Comparison of ENCODE assay signal across 8 cellular contexts in the genomic region with DNA sequence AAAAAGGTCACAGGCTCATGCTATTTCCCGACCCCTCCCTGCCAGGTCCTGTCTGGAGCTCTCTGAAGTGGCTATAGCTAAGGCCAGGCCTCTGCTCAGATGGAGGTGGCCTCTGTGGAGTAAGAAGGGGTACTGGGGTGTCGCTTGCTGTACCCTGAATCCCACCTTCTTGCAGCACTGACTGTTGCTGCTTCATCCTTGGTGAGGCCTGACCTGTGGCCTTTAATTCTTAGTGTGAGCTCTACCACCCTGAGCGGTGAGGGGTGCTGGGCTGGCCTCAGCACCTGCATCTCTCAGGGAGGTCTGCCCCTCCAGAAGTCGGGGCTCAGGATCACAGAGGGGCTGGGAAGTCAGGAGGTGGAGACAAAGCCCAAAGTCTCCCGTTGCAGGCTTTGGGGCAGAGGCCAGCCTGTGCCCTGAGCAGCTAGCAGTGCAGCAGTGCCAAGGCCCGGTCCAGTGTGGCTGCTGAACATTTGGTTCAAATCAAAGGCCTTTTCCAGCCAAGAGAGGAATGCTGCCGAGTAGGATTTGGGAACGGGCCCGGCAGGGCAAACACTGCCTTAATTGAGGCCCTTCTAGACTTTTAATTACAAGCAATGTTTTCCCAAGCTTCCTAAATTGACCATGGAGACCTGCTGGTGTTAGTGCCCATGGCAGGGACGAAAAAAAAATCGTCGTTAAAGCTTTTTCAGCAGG.
DNase-seq lines count a peak whose midpoint lies in the region; ATAC-seq, FAIRE-seq and TF ChIP-seq lines count a peak whose summit lies in the region.

No MANE protein-coding gene starts in this region.

- DNase-seq in IMR-90 (no peak), caudate nucleus (lab: John Stamatoyannopoulos, UW) (peak in 50 of 61 donors; percentile 7 to 89 (median 42)), HepG2 (ENCODE audit: low spot score) (peak; percentile 34), COR-L47 (lab: John Stamatoyannopoulos, UW) (no peak)

- dilution Hi-C loops in IMR-90 (cut with HindIII; ENCODE audit: low sequenced_read_pairs, unreplicated experiment) = no loop called here

- H3K9me1 ChIP-seq in IMR-90 (ENCODE audit: insufficient read depth, low read length) = peaks cover 20% of the 10 kb centered on the region

- in situ Hi-C loops in IMR-90 (cut with MboI; ENCODE audit: low sequenced_read_pairs) = no loop called here
- in situ Hi-C loops in HepG2 (cut with HindIII; ENCODE audit: extremely low pct_ligation_motif_present, low pct_unique_long_range_greater_than_20kb) = loop anchor here (5.0 kb wide), 2 partner anchors 69 to 301 kb away; a partner anchor contains a TSS

- no peak for TF ChIP-seq CTCF in IMR-90 (conservative IDR thresholded peaks at IDR 0.05; ENCODE audit: low read depth, low read length)
- no peak for TF ChIP-seq CTCF in HepG2 (CRISPR knock-in tag; IDR thresholded peaks at IDR 0.05)

- H2BK15ac ChIP-seq in IMR-90 (ENCODE audit: low read depth, low read length) = peak overlapping the region; percentile 81; the same call in 2 of the 3 replicates

- H4K5ac ChIP-seq in IMR-90 (ENCODE audit: low read depth, low read length) = peak overlapping the region; percentile 97

- no peaks in the 10 kb centered on the region for H3K9me3 ChIP-seq in IMR-90 (ENCODE audit: control insufficient read depth, insufficient read depth, low read length)
- no peaks in the 10 kb centered on the region for H3K9me3 ChIP-seq in HepG2 (ENCODE audit: low read length)
- no peaks in the 10 kb centered on the region for H3K9me3 ChIP-seq in stomach smooth muscle (ENCODE audit: control insufficient read depth in 2 of 2, low read length in 2 of 2)

- peak overlapping the region; percentile 92 for H2AFZ ChIP-seq in IMR-90 (replicated peaks; ENCODE audit: low read length, poor library complexity)
- no peak overlapping the region for H2AFZ ChIP-seq in HepG2 (ENCODE audit: low read length)

- TF ChIP-seq EP300 in HepG2 (IDR thresholded peaks at IDR 0.05; ENCODE audit: low read depth in 2 of 2, low read length in 2 of 2) (no peak), HepG2 (CRISPR knock-in tag; IDR thresholded peaks at IDR 0.05; ENCODE audit: borderline replicate concordance) (no peak)

- H3K27me3 ChIP-seq in IMR-90 (ENCODE audit: control insufficient read depth, insufficient read depth, low read length) = no peaks in the 10 kb centered on the region
- H3K27me3 ChIP-seq in HepG2 (ENCODE audit: control insufficient read depth in 1 of 2, insufficient read depth in 2 of 2, low read length in 2 of 2) = no peaks in the 10 kb centered on the region
- H3K27me3 ChIP-seq in stomach smooth muscle (ENCODE audit: control insufficient read depth in 1 of 2, insufficient read depth in 2 of 2, low read length in 2 of 2) = no peaks in the 10 kb centered on the region

- H3K4me2 ChIP-seq in IMR-90 (ENCODE audit: low read depth, low read length) = no peak overlapping the region
- peak overlapping the region; percentile 98 for H3K4me2 ChIP-seq in HepG2 (ENCODE audit: low read depth, low read length)

- H3K27ac ChIP-seq in IMR-90 (ENCODE audit: insufficient read depth, low read length) = peak overlapping the region; percentile 97
- H3K27ac ChIP-seq in caudate nucleus (ENCODE audit: low read depth, low read length) = peak overlapping the region; percentile 22
- H3K27ac ChIP-seq in HepG2 (ENCODE audit: extremely low read length, insufficient read depth, low read length) = peak overlapping the region; percentile 88
- peak overlapping the region; percentile 94 for H3K27ac ChIP-seq in stomach smooth muscle (ENCODE audit: low read length)

- CTCF ChIA-PET in IMR-90 (lab: Yijun Ruan, JAX) = no interaction called here
- CTCF ChIA-PET in HepG2 (lab: Yijun Ruan, JAX; ENCODE audit: low intra/inter-chr PET ratio, low total read pairs) = no interaction called here

- peak overlapping the region; percentile 93 for H2AK9ac ChIP-seq in IMR-90 (replicated peaks; ENCODE audit: low read depth, low read length, poor library complexity)

- peak overlapping the region; percentile 23 for H3K14ac ChIP-seq in IMR-90 (replicated peaks; ENCODE audit: low read depth, low read length)

- peak overlapping the region; percentile 7; the same call in 1 of the 2 replicates for H3K9ac ChIP-seq in IMR-90 (ENCODE audit: low read depth, low read length)
- peak overlapping the region; percentile 73 for H3K9ac ChIP-seq in HepG2 (ENCODE audit: insufficient read depth, low read depth, low read length)
- peak overlapping the region; percentile 51 to 67 for H3K9ac ChIP-seq in stomach smooth muscle (ENCODE audit: low read length in 2 of 2)

- peak overlapping the region; percentile 95 for H2BK20ac ChIP-seq in IMR-90 (ENCODE audit: low read depth, low read length)

- peak overlapping the region; percentile 96 for H3K18ac ChIP-seq in IMR-90 (ENCODE audit: low read depth, low read length)

- H2BK5ac ChIP-seq in IMR-90 (ENCODE audit: low read depth, low read length, poor library complexity, severe bottlenecking) = peak overlapping the region; percentile 96

- TF ChIP-seq POLR2A in IMR-90 (IDR thresholded peaks at IDR 0.05; ENCODE audit: low read depth, low read length) = no peak
- TF ChIP-seq POLR2A in HepG2 (IDR thresholded peaks at IDR 0.05; ENCODE audit: insufficient read depth in 1 of 2, low read depth in 2 of 2, low read length in 2 of 2) = no peak

- H3K56ac ChIP-seq in IMR-90 (ENCODE audit: extremely low read depth, insufficient read depth, low read length) = no peak overlapping the region

- no peak for TF ChIP-seq RAD21 in IMR-90 (IDR thresholded peaks at IDR 0.05; ENCODE audit: low read length)
- no peak for TF ChIP-seq RAD21 in HepG2 (CRISPR knock-in tag; IDR thresholded peaks at IDR 0.05)

- H2BK120ac ChIP-seq in IMR-90 (ENCODE audit: low read depth, low read length) = peak overlapping the region; percentile 100

- peak overlapping the region; percentile 99 for H4K91ac ChIP-seq in IMR-90 (ENCODE audit: insufficient read depth, low read depth, low read length)

- peak overlapping the region; percentile 94; the same call in 1 of the 2 replicates for H3K23ac ChIP-seq in IMR-90 (ENCODE audit: low read depth, low read length)

- WGBS in IMR-90 (ENCODE audit: extremely low coverage in 2 of 2, insufficient read length in 1 of 2), 2 experiments = 38% methylated on average over 3 of the region's 12 CpGs; no CpG with 5 or more reads in 1 of the 2 experiments
- 0% methylated on average over 11 of the region's 12 CpGs for WGBS in HepG2 (ENCODE audit: low lambda C conversion rate)

- peaks cover 0 to 5% of the 10 kb centered on the region in 2 experiments; a peak in 1 of 4 replicates for H3K79me1 ChIP-seq in IMR-90 (ENCODE audit: low read depth in 1 of 2, low read length in 2 of 2)

- POLR2A ChIA-PET in IMR-90 (lab: Charles Lee; ENCODE audit: unreplicated experiment) (no interaction called here), HepG2 (lab: Yijun Ruan, JAX) (interaction anchor here (0.7 to 10.9 kb wide), 33 partner anchors 9 to 670 kb away, joined by 3 to 169 read pairs (median 5); a partner anchor contains a TSS)

- peaks cover 55% of the 10 kb centered on the region for H3K4me1 ChIP-seq in IMR-90 (ENCODE audit: control insufficient read depth, insufficient read depth, low read length)
- H3K4me1 ChIP-seq in HepG2 (ENCODE audit: insufficient read depth, low read length) = peaks cover 98% of the 10 kb centered on the region
- peaks cover 93% of the 10 kb centered on the region for H3K4me1 ChIP-seq in stomach smooth muscle (ENCODE audit: control insufficient read depth, insufficient read depth, low read length)

- H3K36me3 ChIP-seq in IMR-90 (ENCODE audit: control insufficient read depth, insufficient read depth, low read length) (no peaks in the 10 kb centered on the region), HepG2 (replicated peaks in 1 of 2; ENCODE audit: control insufficient read depth in 1 of 2, insufficient read depth in 2 of 2, low read length in 2 of 2) (no peaks in the 10 kb centered on the region), stomach smooth muscle (ENCODE audit: control insufficient read depth in 2 of 2, insufficient read depth in 2 of 2, low read length in 2 of 2) (no peaks in the 10 kb centered on the region)

- H3K4me3 ChIP-seq in IMR-90 (ENCODE audit: insufficient read depth, low read depth, low read length) (no peak overlapping the region), HepG2 (replicated peaks in 1 of 3; ENCODE audit: insufficient read depth in 1 of 3, low read depth in 2 of 3, low read length in 3 of 3) (peak overlapping the region; percentile 62 to 74 (median 70)), stomach smooth muscle (ENCODE audit: low read length in 2 of 2) (peak overlapping the region in 1 of 2 donors; percentile 44)

- BruUV-seq in IMR-90 (replicated peaks; lab: Mats Ljungman, UMichigan) (no TSS peak), HepG2 (replicated peaks; lab: Mats Ljungman, UMichigan) (TSS peak; percentile 76)

- intact Hi-C loops in IMR-90 (cut with micrococcal nuclease) (no loop called here), HepG2 (cut with micrococcal nuclease; ENCODE audit: unreplicated experiment) (no loop called here)

- H3K4ac ChIP-seq in IMR-90 (ENCODE audit: low read depth, low read length) = peak overlapping the region; percentile 98

- peak overlapping the region; percentile 96 for H2AK5ac ChIP-seq in IMR-90 (ENCODE audit: low read depth, low read length)

- no peaks in the 10 kb centered on the region for H3K79me2 ChIP-seq in HepG2 (ENCODE audit: insufficient read depth, low read length)

- no peak for FAIRE-seq in HepG2 (lab: Jason Lieb, UNC)

- H4K8ac ChIP-seq in IMR-90 (ENCODE audit: low read depth in 2 of 2, low read length in 2 of 2) = peak overlapping the region; percentile 98 to 99; a peak in 3 of 4 replicates

- H4K20me1 ChIP-seq in IMR-90 (ENCODE audit: insufficient read depth, low read length) (no peaks in the 10 kb centered on the region), HepG2 (ENCODE audit: insufficient read depth, low read length) (no peaks in the 10 kb centered on the region)

- ATAC-seq in IMR-90 (ENCODE audit: low read depth) (no peak), HepG2 (peak; percentile 3), GM18502 (IDR thresholded peaks at IDR 0.05; ENCODE audit: poor library complexity, unreplicated experiment) (no peak), GM21447 (IDR thresholded peaks at IDR 0.05; ENCODE audit: unreplicated experiment) (no peak), HG03342 (IDR thresholded peaks at IDR 0.05; ENCODE audit: unreplicated experiment) (no peak)

TF ChIP-seq in IMR-90, 13 proteins besides CTCF, POLR2A, EP300 and RAD21:
- TF ChIP-seq MXI1 (IDR thresholded peaks at IDR 0.05; ENCODE audit: borderline replicate concordance, low read depth, low read length) = no peak
- no peak for TF ChIP-seq MAFK (IDR thresholded peaks at IDR 0.05; ENCODE audit: low read depth, low read length)
- no peak for TF ChIP-seq SMC3 (IDR thresholded peaks at IDR 0.05; ENCODE audit: low read depth, low read length)
TF ChIP-seq in IMR-90: peak in this region for 0.

TF ChIP-seq in HepG2, 621 proteins besides CTCF, POLR2A, EP300 and RAD21 (continues in another document):
- TF ChIP-seq YEATS2 (CRISPR knock-in tag; IDR thresholded peaks at IDR 0.05; ENCODE audit: borderline replicate concordance) = no peak; the same call in 1 of the 2 replicates
- TF ChIP-seq ZNF615 (CRISPR knock-in tag; IDR thresholded peaks at IDR 0.05; ENCODE audit: borderline replicate concordance) = no peak
- no peak for TF ChIP-seq BCL6 (CRISPR knock-in tag; IDR thresholded peaks at IDR 0.05)
- no peak for TF ChIP-seq POGZ (CRISPR knock-in tag; IDR thresholded peaks at IDR 0.05)
- no peak for TF ChIP-seq HOXD1 (CRISPR knock-in tag; IDR thresholded peaks at IDR 0.05)
- TF ChIP-seq RAD51 (IDR thresholded peaks at IDR 0.05; ENCODE audit: borderline replicate concordance) = no peak

Comparison
In these comparisons a context has a peak if more than half of its experiments do, and no peak if none do; other contexts are left out.
1. DNase-seq: peak in caudate nucleus (50 of 61) and HepG2 (single experiment); none in IMR-90 (single experiment) and COR-L47 (single experiment).
2. H3K27ac ChIP-seq: peak in every context shown above with its lines; median percentile 97 in IMR-90; 94 in stomach smooth muscle; 88 in HepG2; 22 in caudate nucleus.
3. H3K9ac ChIP-seq: peak in every context shown above with its lines; median percentile 73 in HepG2; 59 in stomach smooth muscle; 7 in IMR-90.